ENCODE assay signal across 18 cellular contexts in genomic region chr18:8365528-8365927, GRCh38.
"Had no signal": no experiment of that assay in that cellular context is flagged by ENCODE, and none has a peak within 500 bp of the region (broad histone marks: within the 10 kb centered on the region; RNA-seq: fewer than 3 reads in every experiment).

No MANE protein-coding gene starts in this region.

- H3K79me2 ChIP-seq: hepatocyte had no signal

- H3K4me3 ChIP-seq: colonic mucosa, dorsolateral prefrontal cortex, esophagus muscularis mucosa, gastroesophageal sphincter, heart left ventricle, hepatocyte, left lung, lower lobe of right lung had no signal

- H3K9me3 ChIP-seq: colonic mucosa, esophagus muscularis mucosa, gastroesophageal sphincter, heart left ventricle, left lung, lower lobe of right lung had no signal

- H3K4me2 ChIP-seq: hepatocyte had no signal

- H3K36me3 ChIP-seq: colonic mucosa, gastroesophageal sphincter, left lung, lower lobe of right lung had no signal

- DNase-seq: colonic mucosa; dermis blood vessel endothelial cell; dorsolateral prefrontal cortex; effector CD4-positive, alpha-beta T cell; effector memory CD4-positive, alpha-beta T cell; foreskin keratinocyte; heart left ventricle; hypothalamus; immature natural killer cell; left cardiac atrium; left lung; left ventricle myocardium superior; lower lobe of right lung; mesenchymal stem cell; midbrain had no signal

- H3K27ac ChIP-seq: colonic mucosa, esophagus muscularis mucosa, foreskin keratinocyte, gastroesophageal sphincter, heart left ventricle, hepatocyte, left lung, lower lobe of right lung had no signal

- H3K27me3 ChIP-seq: colonic mucosa, dorsolateral prefrontal cortex, esophagus muscularis mucosa, gastroesophageal sphincter, heart left ventricle had no signal

- H3K4me1 ChIP-seq: colonic mucosa, foreskin keratinocyte had no signal

- ATAC-seq: foreskin keratinocyte, gastroesophageal sphincter, left cardiac atrium, left lung had no signal
